In the genomic region with DNA sequence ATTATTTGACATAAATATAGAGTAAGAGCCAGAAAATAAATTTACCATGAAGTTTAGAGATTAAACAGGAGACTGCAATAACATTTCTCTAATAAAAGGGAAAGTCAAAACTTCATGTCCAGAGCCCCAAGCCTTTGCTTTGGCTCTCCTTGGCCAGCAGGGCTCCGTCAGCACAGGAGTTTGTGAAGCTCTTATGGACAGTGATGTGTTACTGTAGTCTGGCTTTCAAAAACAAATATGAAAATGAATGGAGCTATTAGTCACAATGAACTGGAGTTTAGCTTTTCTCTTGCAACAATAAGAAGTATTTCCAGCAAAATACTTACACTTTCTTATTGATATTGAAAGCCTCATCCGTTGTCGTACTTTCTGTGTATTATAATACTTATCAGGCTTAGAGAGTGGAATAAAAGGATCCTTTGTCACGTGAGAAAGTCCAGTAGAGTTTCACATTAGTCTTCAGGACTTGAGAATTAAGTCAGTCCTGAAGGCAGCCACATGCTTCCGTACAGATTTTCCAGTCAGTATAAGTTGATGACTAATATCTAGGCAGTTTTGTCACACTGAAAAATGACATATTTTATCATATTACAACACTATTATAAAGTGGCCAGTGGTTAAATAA, we compare ENCODE assay signal across 1 cellular context.
TF ChIP-seq lines count a peak whose summit lies in the region.

No MANE protein-coding gene starts in this region.

TF ChIP-seq in GM12878, 131 proteins besides CTCF, POLR2A, EP300 and RAD21:
- no peak for TF ChIP-seq MEF2A (IDR thresholded peaks at IDR 0.05; ENCODE audit: insufficient read depth, low read depth, low read length)
- no peak for TF ChIP-seq STAT1 (conservative IDR thresholded peaks at IDR 0.05)
- no peak for TF ChIP-seq IKZF1 (conservative IDR thresholded peaks at IDR 0.05)
- TF ChIP-seq, protein P1, sequence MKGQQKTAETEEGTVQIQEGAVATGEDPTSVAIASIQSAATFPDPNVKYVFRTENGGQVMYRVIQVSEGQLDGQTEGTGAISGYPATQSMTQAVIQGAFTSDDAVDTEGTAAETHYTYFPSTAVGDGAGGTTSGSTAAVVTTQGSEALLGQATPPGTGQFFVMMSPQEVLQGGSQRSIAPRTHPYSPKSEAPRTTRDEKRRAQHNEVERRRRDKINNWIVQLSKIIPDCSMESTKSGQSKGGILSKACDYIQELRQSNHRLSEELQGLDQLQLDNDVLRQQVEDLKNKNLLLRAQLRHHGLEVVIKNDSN (IDR thresholded peaks at IDR 0.05; ENCODE audit: borderline replicate concordance, extremely low read length, insufficient read depth, low read depth, low read length) = no peak
- TF ChIP-seq SMARCA5 (IDR thresholded peaks at IDR 0.05) = no peak
- TF ChIP-seq SUZ12 (IDR thresholded peaks at IDR 0.05; ENCODE audit: unreplicated experiment) = no peak
- no peak for TF ChIP-seq KLF5 (IDR thresholded peaks at IDR 0.05; ENCODE audit: partially characterized antibody)
- no peak for TF ChIP-seq NKRF (conservative IDR thresholded peaks at IDR 0.05)
- TF ChIP-seq TBL1XR1 (IDR thresholded peaks at IDR 0.05; ENCODE audit: low read depth, low read length) = no peak
- peak; percentile 64; the same call in 1 of the 2 replicates for TF ChIP-seq JUNB (IDR thresholded peaks at IDR 0.05)
- TF ChIP-seq MTA3 (IDR thresholded peaks at IDR 0.05; ENCODE audit: borderline replicate concordance, low read length) = no peak
- no peak for TF ChIP-seq CHD2 (IDR thresholded peaks at IDR 0.05; ENCODE audit: borderline replicate concordance, low read depth, low read length)
- no peak for TF ChIP-seq TCF3 (IDR thresholded peaks at IDR 0.05; ENCODE audit: borderline replicate concordance, insufficient read depth, low read depth, low read length)
- peak; percentile 37; the same call in 1 of the 2 replicates for TF ChIP-seq RUNX3 (IDR thresholded peaks at IDR 0.05; ENCODE audit: low read length)
- peak; percentile 36; the same call in 1 of the 2 replicates for TF ChIP-seq EED (IDR thresholded peaks at IDR 0.05; ENCODE audit: low read depth)
- no peak for TF ChIP-seq SKIL (IDR thresholded peaks at IDR 0.05; ENCODE audit: low read depth, poor library complexity, severe bottlenecking)
- TF ChIP-seq, protein P2, sequence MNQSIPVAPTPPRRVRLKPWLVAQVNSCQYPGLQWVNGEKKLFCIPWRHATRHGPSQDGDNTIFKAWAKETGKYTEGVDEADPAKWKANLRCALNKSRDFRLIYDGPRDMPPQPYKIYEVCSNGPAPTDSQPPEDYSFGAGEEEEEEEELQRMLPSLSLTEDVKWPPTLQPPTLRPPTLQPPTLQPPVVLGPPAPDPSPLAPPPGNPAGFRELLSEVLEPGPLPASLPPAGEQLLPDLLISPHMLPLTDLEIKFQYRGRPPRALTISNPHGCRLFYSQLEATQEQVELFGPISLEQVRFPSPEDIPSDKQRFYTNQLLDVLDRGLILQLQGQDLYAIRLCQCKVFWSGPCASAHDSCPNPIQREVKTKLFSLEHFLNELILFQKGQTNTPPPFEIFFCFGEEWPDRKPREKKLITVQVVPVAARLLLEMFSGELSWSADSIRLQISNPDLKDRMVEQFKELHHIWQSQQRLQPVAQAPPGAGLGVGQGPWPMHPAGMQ (IDR thresholded peaks at IDR 0.05; ENCODE audit: borderline replicate concordance) = no peak
- TF ChIP-seq ETV6 (conservative IDR thresholded peaks at IDR 0.05 in 1 of 2, IDR thresholded peaks at IDR 0.05 in 1 of 2; ENCODE audit: borderline replicate concordance in 1 of 2, low read depth in 1 of 2) = no peak
- no peak for TF ChIP-seq STAT3 (IDR thresholded peaks at IDR 0.05; ENCODE audit: low read depth, low read length)
- no peak for TF ChIP-seq SMC3 (IDR thresholded peaks at IDR 0.05; ENCODE audit: borderline replicate concordance, low read length)
- no peak for TF ChIP-seq RAD51 (IDR thresholded peaks at IDR 0.05)
- TF ChIP-seq SIN3A (IDR thresholded peaks at IDR 0.05; ENCODE audit: low read depth, low read length) = no peak
- TF ChIP-seq, protein P3, sequence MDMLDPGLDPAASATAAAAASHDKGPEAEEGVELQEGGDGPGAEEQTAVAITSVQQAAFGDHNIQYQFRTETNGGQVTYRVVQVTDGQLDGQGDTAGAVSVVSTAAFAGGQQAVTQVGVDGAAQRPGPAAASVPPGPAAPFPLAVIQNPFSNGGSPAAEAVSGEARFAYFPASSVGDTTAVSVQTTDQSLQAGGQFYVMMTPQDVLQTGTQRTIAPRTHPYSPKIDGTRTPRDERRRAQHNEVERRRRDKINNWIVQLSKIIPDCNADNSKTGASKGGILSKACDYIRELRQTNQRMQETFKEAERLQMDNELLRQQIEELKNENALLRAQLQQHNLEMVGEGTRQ (IDR thresholded peaks at IDR 0.05; ENCODE audit: borderline replicate concordance, low read depth, low read length) = no peak
- TF ChIP-seq IRF3 (IDR thresholded peaks at IDR 0.05) = no peak
- TF ChIP-seq RCOR1 (conservative IDR thresholded peaks at IDR 0.05; ENCODE audit: low read depth, low read length) = no peak
- no peak for TF ChIP-seq CEBPB (IDR thresholded peaks at IDR 0.05; ENCODE audit: borderline replicate concordance in 1 of 2, low read depth in 2 of 2, low read length in 2 of 2)
- TF ChIP-seq, protein P4, sequence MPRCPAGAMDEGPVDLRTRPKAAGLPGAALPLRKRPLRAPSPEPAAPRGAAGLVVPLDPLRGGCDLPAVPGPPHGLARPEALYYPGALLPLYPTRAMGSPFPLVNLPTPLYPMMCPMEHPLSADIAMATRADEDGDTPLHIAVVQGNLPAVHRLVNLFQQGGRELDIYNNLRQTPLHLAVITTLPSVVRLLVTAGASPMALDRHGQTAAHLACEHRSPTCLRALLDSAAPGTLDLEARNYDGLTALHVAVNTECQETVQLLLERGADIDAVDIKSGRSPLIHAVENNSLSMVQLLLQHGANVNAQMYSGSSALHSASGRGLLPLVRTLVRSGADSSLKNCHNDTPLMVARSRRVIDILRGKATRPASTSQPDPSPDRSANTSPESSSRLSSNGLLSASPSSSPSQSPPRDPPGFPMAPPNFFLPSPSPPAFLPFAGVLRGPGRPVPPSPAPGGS (IDR thresholded peaks at IDR 0.05; ENCODE audit: borderline replicate concordance, insufficient read depth, low read depth, low read length, poor library complexity, severe bottlenecking) = no peak
- TF ChIP-seq EZH2 (IDR thresholded peaks at IDR 0.05; ENCODE audit: borderline replicate concordance, control insufficient read depth, low read depth, low read length) = no peak
- 0 out of 2 replicates have a peak, but pooled peaks have one; percentile 52 for TF ChIP-seq FOXM1 (IDR thresholded peaks at IDR 0.05; ENCODE audit: low read depth, low read length)
- peak; percentile 6 to 47; a peak in 2 of 4 replicates for TF ChIP-seq BHLHE40 (IDR thresholded peaks at IDR 0.05; ENCODE audit: borderline replicate concordance in 1 of 2, low read depth in 2 of 2, low read length in 1 of 2)
- TF ChIP-seq NFYA (IDR thresholded peaks at IDR 0.05; ENCODE audit: borderline replicate concordance, low read depth, low read length) = no peak
- TF ChIP-seq, protein P5, sequence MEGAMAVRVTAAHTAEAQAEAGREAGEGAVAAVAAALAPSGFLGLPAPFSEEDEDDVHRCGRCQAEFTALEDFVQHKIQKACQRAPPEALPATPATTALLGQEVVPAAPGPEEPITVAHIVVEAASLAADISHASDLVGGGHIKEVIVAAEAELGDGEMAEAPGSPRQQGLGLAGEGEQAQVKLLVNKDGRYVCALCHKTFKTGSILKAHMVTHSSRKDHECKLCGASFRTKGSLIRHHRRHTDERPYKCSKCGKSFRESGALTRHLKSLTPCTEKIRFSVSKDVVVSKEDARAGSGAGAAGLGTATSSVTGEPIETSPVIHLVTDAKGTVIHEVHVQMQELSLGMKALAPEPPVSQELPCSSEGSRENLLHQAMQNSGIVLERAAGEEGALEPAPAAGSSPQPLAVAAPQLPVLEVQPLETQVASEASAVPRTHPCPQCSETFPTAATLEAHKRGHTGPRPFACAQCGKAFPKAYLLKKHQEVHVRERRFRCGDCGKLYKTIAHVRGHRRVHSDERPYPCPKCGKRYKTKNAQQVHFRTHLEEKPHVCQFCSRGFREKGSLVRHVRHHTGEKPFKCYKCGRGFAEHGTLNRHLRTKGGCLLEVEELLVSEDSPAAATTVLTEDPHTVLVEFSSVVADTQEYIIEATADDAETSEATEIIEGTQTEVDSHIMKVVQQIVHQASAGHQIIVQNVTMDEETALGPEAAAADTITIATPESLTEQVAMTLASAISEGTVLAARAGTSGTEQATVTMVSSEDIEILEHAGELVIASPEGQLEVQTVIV (IDR thresholded peaks at IDR 0.05; ENCODE audit: borderline replicate concordance, partially characterized antibody) = no peak
- no peak for TF ChIP-seq PRDM15 (CRISPR knock-in tag; IDR thresholded peaks at IDR 0.05)
- peak; percentile 67; the same call in 1 of the 2 replicates for TF ChIP-seq NFIC (IDR thresholded peaks at IDR 0.05; ENCODE audit: low read depth, low read length)
- TF ChIP-seq HDAC6 (IDR thresholded peaks at IDR 0.05; ENCODE audit: unreplicated experiment) = no peak
- TF ChIP-seq POU2F2 (IDR thresholded peaks at IDR 0.05; ENCODE audit: borderline replicate concordance, low read depth, low read length) = no peak
- TF ChIP-seq EGR1 (IDR thresholded peaks at IDR 0.05; ENCODE audit: borderline replicate concordance in 1 of 2, low read depth in 2 of 2, low read length in 2 of 2) = no peak
TF ChIP-seq in GM12878: peak in this region for 6.
